In the genomic region with DNA sequence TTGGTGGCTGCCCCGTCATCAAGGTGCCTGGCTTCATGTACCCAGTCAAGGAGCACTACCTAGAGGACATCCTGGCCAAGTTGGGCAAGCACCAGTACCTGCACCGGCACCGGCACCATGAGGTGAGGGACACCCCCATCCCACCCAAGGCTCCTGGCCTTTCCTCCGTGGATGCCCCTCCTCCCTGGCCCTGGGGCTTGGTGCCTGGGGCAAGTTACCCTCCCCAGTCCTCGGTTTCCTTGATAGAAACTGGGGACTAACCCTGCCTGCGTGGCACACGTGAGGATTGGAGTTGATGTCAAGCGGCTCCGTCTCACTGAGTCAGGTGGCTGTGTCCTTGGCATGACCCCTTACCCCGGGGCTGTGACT, we compare ENCODE assay signal across 20 cellular contexts. TPM values are rescaled to one million over a fixed set of nuclear protein-coding genes. Genes with fewer than 3 reads are reported as not detected.
DNase-seq lines count a peak whose midpoint lies in the region; ATAC-seq, FAIRE-seq and TF ChIP-seq lines count a peak whose summit lies in the region.
"Had no signal": no experiment of that assay in that cellular context is flagged by ENCODE, and none has a peak within 500 bp of the region (broad histone marks: within the 10 kb centered on the region; RNA-seq: fewer than 3 reads in every experiment).

No MANE protein-coding gene starts in this region.

- H3K4me3 ChIP-seq in GM23338: no peak overlapping the region
- no peak overlapping the region for H3K4me3 ChIP-seq in H1 (ENCODE audit: extremely low read depth in 1 of 4, insufficient read depth in 2 of 4, low read depth in 3 of 4, low read length in 4 of 4)
- H3K4me3 ChIP-seq in psoas muscle: no peak overlapping the region
- no peak overlapping the region for H3K4me3 ChIP-seq in body of pancreas
- no peak overlapping the region for H3K4me3 ChIP-seq in upper lobe of right lung
- H3K4me3 ChIP-seq: MG63 had no signal

- H3K27ac ChIP-seq in GM23338 (ENCODE audit: low read depth) (no peak overlapping the region), H1 (ENCODE audit: low read depth, low read length) (no peak overlapping the region), psoas muscle (no peak overlapping the region), body of pancreas (no peak overlapping the region), upper lobe of right lung (no peak overlapping the region)

- H2BK120ac ChIP-seq in H1 (replicated peaks; ENCODE audit: low read depth, low read length): no peak overlapping the region

- CTCF ChIA-PET in H1 (lab: Charles Lee; ENCODE audit: partially characterized antibody): interaction anchor here (2.3 kb wide), 1 partner anchor 9 kb away, joined by 8 read pairs; no protein-coding TSS in a partner anchor

- ATAC-seq in GM23338: no peak
- peak; percentile 12 to 19 (median 16) for ATAC-seq in psoas muscle
- no peak for ATAC-seq in body of pancreas
- ATAC-seq in upper lobe of right lung: no peak

- no peak overlapping the region for H3K56ac ChIP-seq in H1 (replicated peaks; ENCODE audit: insufficient read length, low read depth, low read length)

- no peaks in the 10 kb centered on the region for H3K9me3 ChIP-seq in H1 (ENCODE audit: insufficient read depth in 2 of 2, low read depth in 1 of 2, low read length in 1 of 2)
- no peaks in the 10 kb centered on the region for H3K9me3 ChIP-seq in psoas muscle
- no peaks in the 10 kb centered on the region for H3K9me3 ChIP-seq in body of pancreas
- H3K9me3 ChIP-seq in upper lobe of right lung: no peaks in the 10 kb centered on the region
- H3K9me3 ChIP-seq: MG63 had no signal

- peaks cover 9% of the 10 kb centered on the region for H3K4me1 ChIP-seq in GM23338 (ENCODE audit: insufficient read depth)
- peaks cover 0 to 8% (median 5%) of the 10 kb centered on the region in 4 experiments; a peak in 5 of 7 replicates for H3K4me1 ChIP-seq in H1 (replicated peaks in 1 of 4; ENCODE audit: control insufficient read depth in 3 of 4, insufficient read depth in 4 of 4, low read length in 3 of 4)
- no peaks in the 10 kb centered on the region for H3K4me1 ChIP-seq in psoas muscle
- H3K4me1 ChIP-seq in body of pancreas: no peaks in the 10 kb centered on the region
- no peaks in the 10 kb centered on the region for H3K4me1 ChIP-seq in upper lobe of right lung

- 97% methylated on average over 10 of the region's 10 CpGs; no CpG with 5 or more reads in 1 of the 2 experiments for WGBS in H1 (ENCODE audit: extremely low coverage in 1 of 2, insufficient coverage in 1 of 2, insufficient read length in 1 of 2, insufficient replicate concordance in 2 of 2, low coverage in 1 of 2, low lambda C conversion rate in 2 of 2, missing lambda C conversion rate in 1 of 2), 2 experiments
- WGBS in psoas muscle, 3 donors: 58 to 76% (median 60%) methylated on average over 10 of the region's 10 CpGs
- 89% methylated on average over 10 of the region's 10 CpGs; no CpG with 5 or more reads in 1 of the 2 donors for whole genome bisulfite sequencing in body of pancreas, 2 donors

- no peak overlapping the region for H4K91ac ChIP-seq in H1 (replicated peaks; ENCODE audit: insufficient read length, low read length)

- no peak overlapping the region for H3K14ac ChIP-seq in H1 (ENCODE audit: insufficient read length)

- H3K36me3 ChIP-seq in GM23338 (ENCODE audit: insufficient read depth) (peaks cover 36% of the 10 kb centered on the region), H1 (ENCODE audit: control insufficient read depth in 2 of 4, insufficient read depth in 4 of 4, low read length in 3 of 4) (peaks cover 49 to 93% (median 77%) of the 10 kb centered on the region in 4 experiments), psoas muscle (ENCODE audit: insufficient read depth in 1 of 2, low read depth in 1 of 2) (peaks cover 18 to 100% of the 10 kb centered on the region in 2 donors), body of pancreas (replicated peaks in 1 of 2; ENCODE audit: insufficient read depth in 1 of 2, low read depth in 2 of 2) (peaks cover 18 to 44% of the 10 kb centered on the region in 2 donors), upper lobe of right lung (peaks cover 97% of the 10 kb centered on the region)

- H3K4me1 Mint-ChIP-seq in GM23338: peaks cover 12% of the 10 kb centered on the region
- H3K4me1 Mint-ChIP-seq: CD4-positive, CD25-positive, alpha-beta regulatory T cell had no signal

- TF ChIP-seq POLR2A in H1 (IDR thresholded peaks at IDR 0.05; ENCODE audit: control extremely low read depth in 1 of 2, low read depth in 2 of 2, low read length in 2 of 2) (no peak), body of pancreas (IDR thresholded peaks at IDR 0.05) (no peak)

- H3K79me2 ChIP-seq in GM23338 (replicated peaks; ENCODE audit: insufficient read depth) (0 out of 2 replicates have a peak, but pooled peaks cover 7% of the 10 kb centered on the region), H1 (ENCODE audit: control insufficient read depth in 1 of 2, insufficient read depth in 2 of 2, low read length in 2 of 2) (no peaks in the 10 kb centered on the region; a peak in 1 of 4 replicates)

- H3K23ac ChIP-seq in H1 (ENCODE audit: insufficient read length): no peak overlapping the region

- peaks cover 44% of the 10 kb centered on the region for H3F3A ChIP-seq in GM23338 (replicated peaks; ENCODE audit: low read depth)

- FAIRE-seq in H1 (lab: Jason Lieb, UNC): no peak
- FAIRE-seq: GM19239, RCC 7860 had no signal

- no peak overlapping the region for H3K4ac ChIP-seq in H1 (replicated peaks; ENCODE audit: insufficient read length, low read depth, low read length)

- H3K4me3 Mint-ChIP-seq in GM23338: no peak overlapping the region
- H3K4me3 Mint-ChIP-seq: CD4-positive, CD25-positive, alpha-beta regulatory T cell; T-cell had no signal

- no peak overlapping the region for H2BK20ac ChIP-seq in H1 (ENCODE audit: low read length)

- peaks cover 15% of the 10 kb centered on the region for H3K79me1 ChIP-seq in H1 (ENCODE audit: low read depth, low read length)

- H3K27ac Mint-ChIP-seq in GM23338: no peak overlapping the region
- H3K27ac Mint-ChIP-seq: T-cell had no signal

- peak; percentile 41 for DNase-seq in D341Med (ENCODE audit: low spot score)
- DNase-seq in GM23338 (ENCODE audit: low spot score): no peak
- DNase-seq in H1 (ENCODE audit: low read depth in 1 of 2, low spot score in 2 of 2): peak in 1 of 2 experiments; percentile 46
- DNase-seq in psoas muscle: no peak
- no peak for DNase-seq in body of pancreas
- DNase-seq in SK-N-DZ (ENCODE audit: low spot score): no peak
- no peak for DNase-seq in upper lobe of right lung
- DNase-seq: CD4-positive, CD25-positive, alpha-beta regulatory T cell; DMS79; EL; GDM1; KG1; MG63; NCI-H2029; NCI-H446; NCI-H524 treated with DMSO at 0.1 percent for 48 hours; NCI-H774; T-cell had no signal

- H2AK5ac ChIP-seq in H1 (ENCODE audit: low read depth, low read length): no peak overlapping the region

- no peaks in the 10 kb centered on the region for H3K27me3 ChIP-seq in GM23338 (ENCODE audit: insufficient read depth)
- no peaks in the 10 kb centered on the region; a peak in 1 of 7 replicates for H3K27me3 ChIP-seq in H1 (replicated peaks in 1 of 4; ENCODE audit: control insufficient read depth in 3 of 4, extremely low read depth in 1 of 4, insufficient read depth in 3 of 4, low read length in 3 of 4)
- no peaks in the 10 kb centered on the region for H3K27me3 ChIP-seq in psoas muscle (ENCODE audit: insufficient read depth in 3 of 3, low read length in 2 of 3)
- H3K27me3 ChIP-seq in body of pancreas: no peaks in the 10 kb centered on the region
- no peaks in the 10 kb centered on the region for H3K27me3 ChIP-seq in upper lobe of right lung
- H3K27me3 ChIP-seq: MG63 had no signal

- H4K20me1 ChIP-seq in GM23338 (replicated peaks; ENCODE audit: insufficient read depth) (peaks cover 45% of the 10 kb centered on the region), H1 (replicated peaks in 1 of 2; ENCODE audit: control insufficient read depth in 1 of 2, insufficient read depth in 2 of 2, low read length in 2 of 2) (peaks cover 35 to 58% of the 10 kb centered on the region in 2 experiments)

- no peak for TF ChIP-seq RAD21 in H1 (IDR thresholded peaks at IDR 0.05 in 1 of 2, conservative IDR thresholded peaks at IDR 0.05 in 1 of 2; ENCODE audit: low read depth in 2 of 2, low read length in 2 of 2)

- H2AFZ ChIP-seq in GM23338 (no peak overlapping the region), H1 (ENCODE audit: low read length) (no peak overlapping the region)

- H3K4me2 ChIP-seq in GM23338 (no peak overlapping the region), H1 (ENCODE audit: insufficient read depth in 1 of 2, low read depth in 2 of 2, low read length in 2 of 2) (no peak overlapping the region)

- H3K9me3 Mint-ChIP-seq in GM23338: no peaks in the 10 kb centered on the region
- H3K9me3 Mint-ChIP-seq: CD4-positive, CD25-positive, alpha-beta regulatory T cell; T-cell had no signal

- no peak overlapping the region for H2BK15ac ChIP-seq in H1 (ENCODE audit: low read length)

- no peak overlapping the region for H4K5ac ChIP-seq in H1 (ENCODE audit: insufficient read length, low read depth, low read length)

- TF ChIP-seq CTCF in GM23338 (conservative IDR thresholded peaks at IDR 0.05; ENCODE audit: low read depth in 2 of 2) (no peak), H1 (IDR thresholded peaks at IDR 0.05; ENCODE audit: control extremely low read depth in 1 of 3, insufficient read depth in 1 of 3, low read depth in 1 of 3, low read length in 3 of 3) (no peak), psoas muscle (IDR thresholded peaks at IDR 0.05) (no peak), body of pancreas (IDR thresholded peaks at IDR 0.05) (no peak), upper lobe of right lung (IDR thresholded peaks at IDR 0.05) (no peak)

- H3K9me2 ChIP-seq in GM23338 (ENCODE audit: insufficient read depth): no peaks in the 10 kb centered on the region

- no peak overlapping the region; a peak in 1 of 7 replicates for H3K9ac ChIP-seq in H1 (replicated peaks in 1 of 4; ENCODE audit: extremely low read depth in 1 of 4, low read depth in 3 of 4, low read length in 3 of 4)

- no peak for TF ChIP-seq EP300 in H1 (IDR thresholded peaks at IDR 0.05; ENCODE audit: borderline replicate concordance in 1 of 2, low read depth in 2 of 2, low read length in 2 of 2)

- POLR2A ChIA-PET in H1 (lab: Charles Lee; ENCODE audit: partially characterized antibody): interaction anchor here (1.1 to 1.5 kb wide), 3 partner anchors 9 to 14 kb away, joined by 4 to 6 read pairs (median 4); no protein-coding TSS in a partner anchor

- no peaks in the 10 kb centered on the region for H3K23me2 ChIP-seq in H1 (ENCODE audit: low read depth, low read length)

- H2BK5ac ChIP-seq in H1 (ENCODE audit: low read depth, low read length): no peak overlapping the region

- H2BK12ac ChIP-seq in H1 (ENCODE audit: low read depth, low read length): no peak overlapping the region

- H3K18ac ChIP-seq in H1 (ENCODE audit: extremely low read depth, low read length): no peak overlapping the region

- H3K36me3 Mint-ChIP-seq in GM23338 (ENCODE audit: low read depth): peaks cover 94% of the 10 kb centered on the region

- peaks cover 30% of the 10 kb centered on the region for H3K27me3 Mint-ChIP-seq in GM23338 (ENCODE audit: insufficient read depth, low read depth, poor library complexity)
- H3K27me3 Mint-ChIP-seq: CD4-positive, CD25-positive, alpha-beta regulatory T cell; T-cell had no signal

- H4K8ac ChIP-seq in H1 (ENCODE audit: extremely low read depth, insufficient read depth, low read length): peak overlapping the region; percentile 29; the same call in 1 of the 2 replicates

- intact Hi-C loops in psoas muscle (cut with DNase I): no loop called here
- intact Hi-C loops in body of pancreas (cut with DNase I): loop anchor here (10.0 kb wide), 2 partner anchors 148 to 298 kb away; no protein-coding TSS in a partner anchor
- intact Hi-C loops in upper lobe of right lung (cut with DNase I): loop anchor here (10.0 kb wide), 1 partner anchor 308 kb away; no protein-coding TSS in a partner anchor

RNA-seq across cellular contexts. Expression of gene DHX30, which starts 43.9 kb away (rescaled TPM):
- 113 and 125 TPM in 2 replicates for total RNA-seq in GM23338 (2014; rRNA removed; shearing (Covaris generic))
- polyA plus RNA-seq in GM23338 (2016; fragmentation: Nextera tagmentation; extraction: Ambion mirVana): 47.5 and 52.8 TPM in 2 replicates
- 97.7 and 97.9 TPM in 2 replicates for total RNA-seq in H1 (2021; fragmentation: NEBNext Ultra II Directional; extraction: Animal tissue kit (Norgen Biotek cat#: 25700))
- 82.4 and 112 TPM in 2 replicates for polyA plus RNA-seq in H1 (2011; rRNA removed)
- 89.8 TPM for polyA plus RNA-seq in H1 (2011; cell fraction: cytosol; rRNA removed)
- 260 TPM for polyA plus RNA-seq in H1 (2011; cell fraction: nucleus; rRNA removed)
- polyA plus RNA-seq in H1 (2012, experiment 1 of 2): 52.1 to 83.2 TPM (median 77.3 TPM) in 4 replicates
- polyA plus RNA-seq in H1 (2012, experiment 2 of 2): 71.1 TPM
- 62.8 TPM for polyA plus RNA-seq in H1 (2013, experiment 1 of 2)
- polyA plus RNA-seq in H1 (2013, experiment 2 of 2): 56.5 TPM
- polyA minus RNA-seq in H1 (2011; rRNA and poly(A)+ RNA removed): 100 and 115 TPM in 2 replicates
- polyA minus RNA-seq in H1 (2011; cell fraction: cytosol; rRNA and poly(A)+ RNA removed): 65.0 TPM
- polyA minus RNA-seq in H1 (2011; cell fraction: nucleus; rRNA and poly(A)+ RNA removed): 108 TPM
- total RNA-seq in psoas muscle: 10 to 100 TPM; 43.3 to 62.3 (median 52.3) TPM
- polyA plus RNA-seq in psoas muscle: 10 to 100 TPM; 40.6 to 57.2 (median 48.8) TPM
- 10 to 100 TPM; 28.3 to 50.4 TPM for total RNA-seq in body of pancreas
- polyA plus RNA-seq in SK-N-DZ (2014; cell fraction: cytosol; rRNA removed): 99.0 and 126 TPM in 2 replicates
- 260 and 269 TPM in 2 replicates for polyA plus RNA-seq in SK-N-DZ (2014; cell fraction: nucleus; rRNA removed)
- total RNA-seq in upper lobe of right lung: 62.0 TPM

Comparison
In these comparisons a context has a peak if more than half of its experiments do, and no peak if none do; other contexts are left out.
1. ATAC-seq: peak in psoas muscle (4 of 4); none in GM23338 (single experiment), body of pancreas (single experiment) and upper lobe of right lung (single experiment).
2. intact Hi-C loops: an anchor here in body of pancreas (10.0 kb wide) and upper lobe of right lung (10.0 kb wide); none called in psoas muscle.